In genomic region chr5:95726811-95727763, GRCh38 we compare ENCODE assay signal across 13 cellular contexts. TPM values are rescaled to one million over a fixed set of nuclear protein-coding genes. Genes with fewer than 3 reads are reported as not detected.
DNase-seq lines count a peak whose midpoint lies in the region; ATAC-seq, FAIRE-seq and TF ChIP-seq lines count a peak whose summit lies in the region.
"Had no signal": no experiment of that assay in that cellular context is flagged by ENCODE, and none has a peak within 500 bp of the region (broad histone marks: within the 10 kb centered on the region; RNA-seq: fewer than 3 reads in every experiment).

No MANE protein-coding gene starts in this region.

- no peak overlapping the region for H3K4me3 ChIP-seq in BLaER1
- H3K4me3 ChIP-seq in K562, result no peak overlapping the region
- H3K4me3 ChIP-seq in pancreas, result peak overlapping the region in 1 of 4 donors; percentile 3
- peak overlapping the region in 1 of 59 donors; percentile 1 for H3K4me3 ChIP-seq in dorsolateral prefrontal cortex
- H3K4me3 ChIP-seq: skin epidermis had no signal

- ATAC-seq in K562 (no peak), pancreas (no peak), HG02884 (IDR thresholded peaks at IDR 0.05; ENCODE audit: unreplicated experiment) (no peak), GM21381 (IDR thresholded peaks at IDR 0.05; ENCODE audit: unreplicated experiment) (no peak)
- ATAC-seq: activated T-cell treated with anti-CD3 and anti-CD28 coated beads, Interleukin-2, amount 50 U/mL, for 72 hours had no signal

- H3K4me1 Mint-ChIP-seq in HFFc6 (ENCODE audit: low read depth), result peaks cover 84% of the 10 kb centered on the region

- intact Hi-C loops in K562 (cut with micrococcal nuclease), result loop anchor here (10.0 kb wide), 2 partner anchors 172 to 208 kb away; partner anchors contain the start of genes ARSK and SKIC3
- intact Hi-C loops in pancreas (cut with DNase I), result no loop called here
- intact Hi-C loops in dorsolateral prefrontal cortex (cut with DNase I), result no loop called here

- H3K27me3 Mint-ChIP-seq in HFFc6 (ENCODE audit: insufficient read depth), result no peaks in the 10 kb centered on the region; the same call in 1 of the 2 replicates

- H3K9ac ChIP-seq in BLaER1, result no peak overlapping the region
- H3K9ac ChIP-seq in K562 (ENCODE audit: insufficient read depth in 1 of 2, low read depth in 2 of 2, low read length in 2 of 2), result peak overlapping the region; percentile 61 to 92; a peak in 3 of 4 replicates

- peak overlapping the region; percentile 48 for H3K4me2 ChIP-seq in BLaER1
- H3K4me2 ChIP-seq in K562 (ENCODE audit: insufficient read depth, low read length), result peak overlapping the region; percentile 57

- H3K4me3 Mint-ChIP-seq in HFFc6, result peak overlapping the region; percentile 64
- H3K4me3 Mint-ChIP-seq: activated T-cell treated with anti-CD3 and anti-CD28 coated beads, Interleukin-2, amount 50 U/mL, for 72 hours had no signal

- peaks cover 3% of the 10 kb centered on the region for H3K36me3 Mint-ChIP-seq in HFFc6 (ENCODE audit: low read depth)

- H3K9me1 ChIP-seq in K562 (ENCODE audit: control insufficient read depth, insufficient read depth, low read length), result no peaks in the 10 kb centered on the region

- no peak for FAIRE-seq in K562 (lab: Jason Lieb, UNC)
- FAIRE-seq in pancreas (lab: Jason Lieb, UNC), result no peak

- TF ChIP-seq RAD21 in K562 (CRISPR knock-in tag; conservative IDR thresholded peaks at IDR 0.05 in 1 of 2, IDR thresholded peaks at IDR 0.05 in 1 of 2), result no peak

- in situ Hi-C loops in K562 (cut with MboI), result loop anchor here (5.0 kb wide), 1 partner anchor 60 kb away; no protein-coding TSS in a partner anchor

- POLR2A ChIA-PET in K562 (lab: Yijun Ruan, JAX), result interaction anchor here (0.6 to 6.1 kb wide), 9 partner anchors 8 to 833 kb away, joined by 3 to 41 read pairs (median 6); partner anchors contain the start of gene RFESD

- H3K9me3 Mint-ChIP-seq in HFFc6, result no peaks in the 10 kb centered on the region
- H3K9me3 Mint-ChIP-seq: activated T-cell treated with anti-CD3 and anti-CD28 coated beads, Interleukin-2, amount 50 U/mL, for 72 hours had no signal

- H3K27me3 ChIP-seq in BLaER1 (no peaks in the 10 kb centered on the region), K562 (ENCODE audit: control insufficient read depth in 2 of 2, insufficient read depth in 2 of 2, low read length in 2 of 2) (no peaks in the 10 kb centered on the region; a peak in 1 of 5 replicates), pancreas (no peaks in the 10 kb centered on the region), dorsolateral prefrontal cortex (no peaks in the 10 kb centered on the region)

- H2AFZ ChIP-seq in K562 (ENCODE audit: low read depth, low read length), result peak overlapping the region; percentile 69

- H3K27ac ChIP-seq in BLaER1, result no peak overlapping the region
- H3K27ac ChIP-seq in K562 (ENCODE audit: extremely low read depth, low read depth, low read length), result peak overlapping the region; percentile 85
- peak overlapping the region; percentile 67 to 98 (median 84) for H3K27ac ChIP-seq in pancreas
- H3K27ac ChIP-seq in dorsolateral prefrontal cortex, result peak overlapping the region in 20 of 59 donors; percentile 1 to 90 (median 21)

- H3K36me3 ChIP-seq in BLaER1 (no peaks in the 10 kb centered on the region), K562 (ENCODE audit: control insufficient read depth, insufficient read depth, low read length) (0 out of 3 replicates have a peak, but pooled peaks cover under 1% of the 10 kb centered on the region), pancreas (no peaks in the 10 kb centered on the region)

- no peak for TF ChIP-seq POLR2A in K562 (conservative IDR thresholded peaks at IDR 0.05)

- TF ChIP-seq CTCF in HFFc6 (IDR thresholded peaks at IDR 0.05) (no peak), K562 (IDR thresholded peaks at IDR 0.05 in 2 of 3, conservative IDR thresholded peaks at IDR 0.05 in 1 of 3; ENCODE audit: insufficient read depth in 2 of 3, low read depth in 1 of 3, low read length in 3 of 3) (no peak), pancreas (IDR thresholded peaks at IDR 0.05) (no peak), dorsolateral prefrontal cortex (IDR thresholded peaks at IDR 0.05 in 54 of 56, conservative IDR thresholded peaks at IDR 0.05 in 2 of 56; ENCODE audit: low read depth in 1 of 56, partially characterized antibody in 56 of 56) (no peak)

- H3K4me1 ChIP-seq in BLaER1 (peaks cover 37% of the 10 kb centered on the region), K562 (replicated peaks in 1 of 2; ENCODE audit: control insufficient read depth in 2 of 2, insufficient read depth in 2 of 2, low read length in 2 of 2) (peaks cover 34 to 54% of the 10 kb centered on the region in 2 experiments), pancreas (peaks cover 51 to 71% (median 61%) of the 10 kb centered on the region in 3 donors)

- CTCF ChIA-PET in K562 (lab: Yijun Ruan, JAX; ENCODE audit: low intra/inter-chr PET ratio), result no interaction called here

- WGBS in K562 (ENCODE audit: insufficient coverage, low coverage, missing lambda C conversion rate), result 14% methylated on average over 5 of the region's 5 CpGs
- 41 to 51% methylated on average over 5 of the region's 5 CpGs for WGBS in pancreas, 2 donors

- no TSS peak for BruUV-seq in K562 (replicated peaks; lab: Mats Ljungman, UMichigan)

- no peak for DNase-seq in HFFc6
- no peak for DNase-seq in K562 (ENCODE audit: extremely low read depth in 1 of 4, low spot score in 3 of 4)
- DNase-seq in pancreas, result no peak
- no peak for DNase-seq in dorsolateral prefrontal cortex
- no peak for DNase-seq in EL
- DNase-seq: activated CD4-positive, alpha-beta T cell treated with anti-CD3 and anti-CD28 coated beads for 1 hour; activated T-cell treated with anti-CD3 and anti-CD28 coated beads, Interleukin-2, amount 50 U/mL, for 72 hours; KBM-7 had no signal

- H3K79me2 ChIP-seq in K562 (ENCODE audit: control insufficient read depth, insufficient read depth, low read length), result peaks cover 28% of the 10 kb centered on the region

- H3K9me3 ChIP-seq in BLaER1 (no peaks in the 10 kb centered on the region), K562 (replicated peaks; ENCODE audit: control insufficient read depth, insufficient read depth, low read depth, low read length) (no peaks in the 10 kb centered on the region), pancreas (no peaks in the 10 kb centered on the region)

- peak overlapping the region; percentile 62 for H3K27ac Mint-ChIP-seq in HFFc6
- H3K27ac Mint-ChIP-seq: activated T-cell treated with anti-CD3 and anti-CD28 coated beads, Interleukin-2, amount 50 U/mL, for 72 hours had no signal

- H4K20me1 ChIP-seq in BLaER1 (no peaks in the 10 kb centered on the region), K562 (replicated peaks; ENCODE audit: control insufficient read depth, insufficient read depth, low read length) (no peaks in the 10 kb centered on the region)

- no peak for TF ChIP-seq EP300 in K562 (IDR thresholded peaks at IDR 0.05; ENCODE audit: low read length)

RNA-seq across cellular contexts. Expression of gene RHOBTB3, which starts 4.0 kb away (rescaled TPM):
- total RNA-seq in HFFc6 (2021; fragmentation: NEBNext Ultra II Directional; extraction: Animal tissue kit (Norgen Biotek cat#: 25700)), result 100 to 1,000 TPM; 110 to 184 (median 160) TPM
- total RNA-seq in K562 (2011; cell fraction: chromatin; rRNA removed; ENCODE audit: low replicate concordance), result 221 and 302 TPM in 2 replicates
- 117 and 137 TPM in 2 replicates for total RNA-seq in K562 (2011; cell fraction: nucleolus; rRNA removed)
- 147 and 234 TPM in 2 replicates for total RNA-seq in K562 (2011; cell fraction: nucleoplasm; rRNA removed)
- total RNA-seq in K562 (2014; rRNA removed), result 107 and 112 TPM in 2 replicates
- total RNA-seq in K562 (2014; rRNA removed; fragmentation: Illumina TruSeq; extraction: Trizol), result 142 and 164 TPM in 2 replicates
- total RNA-seq in K562 (2015; rRNA removed; fragmentation: Illumina TruSeq; extraction: Trizol), result 133 and 143 TPM in 2 replicates
- 124 and 142 TPM in 2 replicates for total RNA-seq in K562 (2021)
- polyA plus RNA-seq in K562 (2011; rRNA removed), result 128 and 166 TPM in 2 replicates
- 180 and 257 TPM in 2 replicates for polyA plus RNA-seq in K562 (2011; cell fraction: cytosol; rRNA removed)
- 207 and 234 TPM in 2 replicates for polyA plus RNA-seq in K562 (2011; cell fraction: nucleus; rRNA removed)
- 73.9 and 97.8 TPM in 2 replicates for polyA plus RNA-seq in K562 (2012)
- 111 and 115 TPM in 2 replicates for polyA plus RNA-seq in K562 (2014; fragmentation: Illumina TruSeq; extraction: Trizol)
- polyA plus RNA-seq in K562 (2014; fragmentation: Nextera tagmentation; extraction: Ambion mirVana), result 10 to 100 TPM; 39.7 to 53.0 TPM
- 78.4 and 81.2 TPM in 2 replicates for polyA plus RNA-seq in K562 (2014; rRNA removed)
- polyA minus RNA-seq in K562 (2011; rRNA and poly(A)+ RNA removed), result 373 and 438 TPM in 2 replicates
- 200 and 263 TPM in 2 replicates for polyA minus RNA-seq in K562 (2011; cell fraction: cytosol; rRNA and poly(A)+ RNA removed)
- polyA minus RNA-seq in K562 (2011; cell fraction: nucleus; rRNA and poly(A)+ RNA removed), result 246 and 302 TPM in 2 replicates
- total RNA-seq in pancreas, result 100 to 1,000 TPM in 3 of 6 donors, 10 to 100 TPM in 3; 59.6 to 190 (median 93.7) TPM
- polyA plus RNA-seq in pancreas, result 10 to 100 TPM; 32.5 to 54.8 TPM
- total RNA-seq in dorsolateral prefrontal cortex, result 100 to 1,000 TPM in 111 of 120 experiments, 10 to 100 TPM in 9; 78.4 to 315 (median 137) TPM

RNA-seq across cellular contexts. Expression of gene SPATA9, which starts 44.3 kb away (rescaled TPM):
- under 1 TPM; 0.17 to 0.73 (median 0.48) TPM for total RNA-seq in HFFc6 (2021; fragmentation: NEBNext Ultra II Directional; extraction: Animal tissue kit (Norgen Biotek cat#: 25700))
- not detected in 2 replicates for total RNA-seq in K562 (2011; cell fraction: chromatin; rRNA removed; ENCODE audit: low replicate concordance)
- total RNA-seq in K562 (2011; cell fraction: nucleolus; rRNA removed), result not detected in 2 replicates
- total RNA-seq in K562 (2011; cell fraction: nucleoplasm; rRNA removed), result not detected in 2 replicates
- total RNA-seq in K562 (2014; rRNA removed) (0.24 TPM in 1 of 2 replicates, not detected in the other), K562 (2014; rRNA removed; fragmentation: Illumina TruSeq; extraction: Trizol) (not detected in 2 replicates), K562 (2015; rRNA removed; fragmentation: Illumina TruSeq; extraction: Trizol) (0.40 TPM in 1 of 2 replicates, not detected in the other), K562 (2021) (0.11 TPM in 1 of 2 replicates, not detected in the other), pancreas (under 1 TPM; 0.12 to 0.67 (median 0.48) TPM), dorsolateral prefrontal cortex (1 to 10 TPM in 32 of 120 experiments, under 1 TPM in 53, not detected in 35; 0.24 to 2.5 (median 0.87) TPM)
- polyA plus RNA-seq in K562 (2011; rRNA removed) (0.28 and 0.38 TPM in 2 replicates), K562 (2014; fragmentation: Illumina TruSeq; extraction: Trizol) (0.16 TPM in 1 of 2 replicates, not detected in the other), K562 (2014; fragmentation: Nextera tagmentation; extraction: Ambion mirVana) (1 to 10 TPM; 3.4 to 5.5 TPM), K562 (2014; rRNA removed) (0.05 and 0.16 TPM in 2 replicates), pancreas (1 to 10 TPM in 1 of 2 donors, under 1 TPM in 1; 0.19 to 1.3 TPM)
- 0.09 TPM in 1 of 2 replicates, not detected in the other for polyA plus RNA-seq in K562 (2011; cell fraction: cytosol; rRNA removed)
- 0.14 and 0.24 TPM in 2 replicates for polyA plus RNA-seq in K562 (2011; cell fraction: nucleus; rRNA removed)
- 1.6 and 1.8 TPM in 2 replicates for polyA plus RNA-seq in K562 (2012)
- 0.18 TPM in 1 of 2 replicates, not detected in the other for polyA minus RNA-seq in K562 (2011; rRNA and poly(A)+ RNA removed)
- polyA minus RNA-seq in K562 (2011; cell fraction: cytosol; rRNA and poly(A)+ RNA removed), result not detected in 2 replicates
- not detected in 2 replicates for polyA minus RNA-seq in K562 (2011; cell fraction: nucleus; rRNA and poly(A)+ RNA removed)
- total RNA-seq: SK-MEL-5 had no signal
